19 cellular contexts compared by ENCODE assay signal in genomic region chr6:15020114-15020770, GRCh38.
"Had no signal": no experiment of that assay in that cellular context is flagged by ENCODE, and none has a peak within 500 bp of the region (broad histone marks: within the 10 kb centered on the region; RNA-seq: fewer than 3 reads in every experiment).

No MANE protein-coding gene starts in this region.

- H3K27me3 Mint-ChIP-seq: activated naive CD4-positive, alpha-beta T cell treated with anti-CD3 and anti-CD28 coated beads, Interleukin-2, amount 50 U/mL, for 24 hours had no signal

- H3K27ac Mint-ChIP-seq: activated CD8-positive, alpha-beta T cell treated with anti-CD3 and anti-CD28 coated beads, Interleukin-2, amount 10 ng/mL, durations not matched to agents 7 days and 5 days; activated naive CD4-positive, alpha-beta T cell treated with anti-CD3 and anti-CD28 coated beads, Interleukin-2, amount 50 U/mL, for 24 hours; immature natural killer cell; T-helper 2 cell treated with Interferon-gamma antibody and Interleukin-4, amounts not matched to agents 5 μg/mL and 100 μg/mL, for 36 hours had no signal

- H3K9me3 Mint-ChIP-seq: activated naive CD4-positive, alpha-beta T cell treated with anti-CD3 and anti-CD28 coated beads, Interleukin-2, amount 50 U/mL, for 24 hours; immature natural killer cell; naive B cell; T-helper 2 cell treated with Interferon-gamma antibody and Interleukin-4, amounts not matched to agents 5 μg/mL and 100 μg/mL, for 36 hours had no signal

- H3K27me3 ChIP-seq: neutrophil, stomach had no signal

- H3K27ac ChIP-seq: epithelial cell of prostate, lower lobe of right lung, neutrophil, stomach, thoracic aorta had no signal

- ATAC-seq: activated CD4-positive, CD25-positive, alpha-beta regulatory T cell treated with anti-CD3 and anti-CD28 coated beads, Interleukin-2, amount 50 U/mL, for 24 hours; activated CD8-positive, alpha-beta T cell treated with anti-CD3 and anti-CD28 coated beads, Interleukin-2, amount 10 ng/mL, durations not matched to agents 7 days and 5 days; lower lobe of right lung had no signal

- H3K4me3 Mint-ChIP-seq: activated CD8-positive, alpha-beta T cell treated with anti-CD3 and anti-CD28 coated beads, Interleukin-2, amount 10 ng/mL, durations not matched to agents 7 days and 5 days; activated naive CD4-positive, alpha-beta T cell treated with anti-CD3 and anti-CD28 coated beads, Interleukin-2, amount 50 U/mL, for 24 hours; brain; naive B cell; T-helper 2 cell treated with Interferon-gamma antibody and Interleukin-4, amounts not matched to agents 5 μg/mL and 100 μg/mL, for 36 hours had no signal

- DNase-seq: activated CD8-positive, alpha-beta memory T cell treated with anti-CD3 and anti-CD28 coated beads, Interleukin-2, amount 50 U/mL, for 48 hours; activated CD8-positive, alpha-beta T cell treated with anti-CD3 and anti-CD28 coated beads, Interleukin-2, amount 10 ng/mL, durations not matched to agents 7 days and 5 days; effector memory CD4-positive, alpha-beta T cell; hypothalamus; immature natural killer cell; lower lobe of right lung; midbrain; naive B cell; retina; stimulated activated CD4-positive, alpha-beta T cell treated with anti-CD3 and anti-CD28 coated beads, Interleukin-15, amount 100 ng/mL, for 24 hours; stimulated activated CD4-positive, alpha-beta T cell treated with anti-CD3 and anti-CD28 coated beads, Interleukin-4, amount 100 ng/mL, for 24 hours; stomach had no signal

- H3K36me3 ChIP-seq: lower lobe of right lung, neutrophil, stomach, thoracic aorta had no signal

- H3K9me3 ChIP-seq: lower lobe of right lung, neutrophil, stomach, thoracic aorta had no signal

- H3K4me3 ChIP-seq: lower lobe of right lung, stomach, thoracic aorta had no signal
